ENCODE assay signal across 25 cellular contexts in genomic region chr11:11807811-11808210, GRCh38.
"Had no signal": no experiment of that assay in that cellular context is flagged by ENCODE, and none has a peak within 500 bp of the region (broad histone marks: within the 10 kb centered on the region; RNA-seq: fewer than 3 reads in every experiment).

No MANE protein-coding gene starts in this region.

- H3K4me1 ChIP-seq: esophagus squamous epithelium, lower lobe of right lung, uterus had no signal

- H3K4me3 ChIP-seq: esophagus squamous epithelium, gastrocnemius medialis, lower lobe of right lung, smooth muscle cell, testis, uterus had no signal

- H3K27me3 ChIP-seq: gastrocnemius medialis, testis, uterus had no signal

- H3K36me3 ChIP-seq: esophagus squamous epithelium, gastrocnemius medialis, lower lobe of right lung, uterus had no signal

- DNase-seq: activated CD4-positive, alpha-beta memory T cell treated with anti-CD3 and anti-CD28 coated beads, Interleukin-2, amount 10 ng/mL, durations not matched to agents 7 days and 5 days; activated CD4-positive, alpha-beta T cell treated with anti-CD3 and anti-CD28 coated beads for 1 hour; activated CD4-positive, alpha-beta T cell treated with anti-CD3 and anti-CD28 coated beads, Interleukin-2, amount 10 ng/mL, durations not matched to agents 7 days and 5 days; activated CD8-positive, alpha-beta memory T cell treated with anti-CD3 and anti-CD28 coated beads, Interleukin-2, amount 50 U/mL, for 48 hours; activated gamma-delta T cell; activated naive CD4-positive, alpha-beta T cell treated with anti-CD3 and anti-CD28 coated beads, Interleukin-2, amount 10 ng/mL, durations not matched to agents 7 days and 5 days; activated naive CD8-positive, alpha-beta T cell treated with anti-CD3 and anti-CD28 coated beads, Interleukin-2, amount 10 ng/mL, durations not matched to agents 7 days and 5 days; activated T-cell treated with anti-CD3 and anti-CD28 coated beads, Interleukin-2, amount 50 U/mL, for 24 hours; dermis blood vessel endothelial cell; effector CD8-positive, alpha-beta T cell; esophagus squamous epithelium; gastrocnemius medialis; glutamatergic neuron; lower lobe of right lung; mesenchymal stem cell; naive thymus-derived CD8-positive, alpha-beta T cell; occipital lobe; stimulated activated CD4-positive, alpha-beta T cell treated with anti-CD3 and anti-CD28 coated beads, Interleukin-15, amount 100 ng/mL, for 24 hours; stimulated activated CD4-positive, alpha-beta T cell treated with anti-CD3 and anti-CD28 coated beads, Interleukin-2, amount 100 ng/mL, for 24 hours; stimulated activated naive CD4-positive, alpha-beta T cell; T-helper 9 cell; testis; uterus had no signal

- H3K27ac ChIP-seq: epithelial cell of prostate, esophagus squamous epithelium, gastrocnemius medialis, lower lobe of right lung had no signal

- H3K9me3 ChIP-seq: esophagus squamous epithelium, gastrocnemius medialis, lower lobe of right lung, testis, uterus had no signal
